In genomic region chrX:79161655-79162054, GRCh38 we compare ENCODE assay signal across 8 cellular contexts. TPM values are rescaled to one million over a fixed set of nuclear protein-coding genes. Genes with fewer than 3 reads are reported as not detected.
DNase-seq lines count a peak whose midpoint lies in the region; ATAC-seq and TF ChIP-seq lines count a peak whose summit lies in the region.

No MANE protein-coding gene starts in this region.

- 92 to 100% methylated on average over 1 to 2 of the region's 2 CpGs for WGBS in endodermal cell (ENCODE audit: insufficient coverage in 1 of 2, insufficient read length in 1 of 2), 2 experiments

- H3K27ac ChIP-seq in KMS-11 (peak overlapping the region; percentile 33), endodermal cell (ENCODE audit: low read depth, low read length) (no peak overlapping the region), GM23338 (ENCODE audit: low read depth) (no peak overlapping the region)

- H3K4me2 ChIP-seq in KMS-11 (peak overlapping the region; percentile 73), GM23338 (no peak overlapping the region)

- H2AFZ ChIP-seq in KMS-11 (ENCODE audit: low read depth) (peak overlapping the region; percentile 59), GM23338 (no peak overlapping the region)

- H3K9ac ChIP-seq in KMS-11 (peak overlapping the region; percentile 22; the same call in 1 of the 2 replicates), endodermal cell (ENCODE audit: extremely low read depth, low read length, poor library complexity, severe bottlenecking) (no peak overlapping the region)

- peak; percentile 47 for DNase-seq in activated naive CD8-positive, alpha-beta T cell treated with anti-CD3 and anti-CD28 coated beads for 36 hours
- DNase-seq in endodermal cell, result no peak
- no peak for DNase-seq in GM23338 (ENCODE audit: low spot score)
- no peak for DNase-seq in NCI-H345 (lab: John Stamatoyannopoulos, UW)
- DNase-seq in NCI-H2029 treated with DMSO at 0.1 percent for 48 hours (lab: John Stamatoyannopoulos, UW), result no peak

- H3K27me3 ChIP-seq in KMS-11 (ENCODE audit: insufficient read depth, low read depth) (no peaks in the 10 kb centered on the region), endodermal cell (ENCODE audit: control insufficient read depth, insufficient read depth, low read length, poor library complexity, severe bottlenecking) (no peaks in the 10 kb centered on the region), GM23338 (ENCODE audit: insufficient read depth) (no peaks in the 10 kb centered on the region)

- peak overlapping the region; percentile 98 for H3K27ac Mint-ChIP-seq in activated naive CD8-positive, alpha-beta T cell treated with anti-CD3 and anti-CD28 coated beads for 36 hours
- H3K27ac Mint-ChIP-seq in endodermal cell (no peak overlapping the region), GM23338 (no peak overlapping the region)

- peak overlapping the region; percentile 89 for H3K4me3 Mint-ChIP-seq in activated naive CD8-positive, alpha-beta T cell treated with anti-CD3 and anti-CD28 coated beads for 36 hours
- no peak overlapping the region for H3K4me3 Mint-ChIP-seq in endodermal cell
- no peak overlapping the region for H3K4me3 Mint-ChIP-seq in GM23338

- no peaks in the 10 kb centered on the region for H3K79me2 ChIP-seq in KMS-11 (ENCODE audit: insufficient read depth, low read depth)
- no peaks in the 10 kb centered on the region for H3K79me2 ChIP-seq in GM23338 (replicated peaks; ENCODE audit: insufficient read depth)

- H3K9me3 Mint-ChIP-seq in activated naive CD8-positive, alpha-beta T cell treated with anti-CD3 and anti-CD28 coated beads for 36 hours, result no peaks in the 10 kb centered on the region
- H3K9me3 Mint-ChIP-seq in endodermal cell, result peaks cover 19% of the 10 kb centered on the region
- no peaks in the 10 kb centered on the region for H3K9me3 Mint-ChIP-seq in GM23338

- peaks cover 46% of the 10 kb centered on the region for H3K36me3 Mint-ChIP-seq in activated naive CD8-positive, alpha-beta T cell treated with anti-CD3 and anti-CD28 coated beads for 36 hours
- no peaks in the 10 kb centered on the region for H3K36me3 Mint-ChIP-seq in endodermal cell (ENCODE audit: low read depth)
- H3K36me3 Mint-ChIP-seq in GM23338 (ENCODE audit: low read depth), result no peaks in the 10 kb centered on the region

- no peaks in the 10 kb centered on the region for H4K20me1 ChIP-seq in KMS-11 (ENCODE audit: insufficient read depth)
- no peaks in the 10 kb centered on the region for H4K20me1 ChIP-seq in GM23338 (replicated peaks; ENCODE audit: insufficient read depth)

- peaks cover 52% of the 10 kb centered on the region for H3K4me1 Mint-ChIP-seq in activated naive CD8-positive, alpha-beta T cell treated with anti-CD3 and anti-CD28 coated beads for 36 hours
- H3K4me1 Mint-ChIP-seq in endodermal cell, result no peaks in the 10 kb centered on the region
- H3K4me1 Mint-ChIP-seq in GM23338, result no peaks in the 10 kb centered on the region

- ATAC-seq in GM18502 (IDR thresholded peaks at IDR 0.05; ENCODE audit: poor library complexity, unreplicated experiment) (peak; percentile 95), GM21447 (IDR thresholded peaks at IDR 0.05; ENCODE audit: unreplicated experiment) (peak; percentile 80), GM23338 (no peak)

- H3K4me3 ChIP-seq in KMS-11 (IDR thresholded peaks at IDR 0.05; ENCODE audit: insufficient read depth, low read depth, low read length) (no peak overlapping the region), endodermal cell (ENCODE audit: low read length) (no peak overlapping the region), GM23338 (no peak overlapping the region)

- TF ChIP-seq CTCF in KMS-11 (conservative IDR thresholded peaks at IDR 0.05; ENCODE audit: low read depth, low read length) (no peak), endodermal cell (conservative IDR thresholded peaks at IDR 0.05) (no peak), GM23338 (conservative IDR thresholded peaks at IDR 0.05; ENCODE audit: low read depth in 2 of 2) (no peak)

- no peaks in the 10 kb centered on the region for H3K9me3 ChIP-seq in endodermal cell (ENCODE audit: control insufficient read depth, low read length)

- H3K4me1 ChIP-seq in KMS-11 (ENCODE audit: low read depth, poor library complexity, severe bottlenecking) (peaks cover 22% of the 10 kb centered on the region), endodermal cell (ENCODE audit: control insufficient read depth, insufficient read depth, low read length) (no peaks in the 10 kb centered on the region), GM23338 (ENCODE audit: insufficient read depth) (no peaks in the 10 kb centered on the region)

- no peaks in the 10 kb centered on the region for H3K9me2 ChIP-seq in GM23338 (ENCODE audit: insufficient read depth)

- H3F3A ChIP-seq in GM23338 (replicated peaks; ENCODE audit: low read depth), result no peaks in the 10 kb centered on the region

- H3K36me3 ChIP-seq in KMS-11 (ENCODE audit: insufficient read depth) (no peaks in the 10 kb centered on the region), endodermal cell (ENCODE audit: control insufficient read depth, insufficient read depth, low read length) (no peaks in the 10 kb centered on the region), GM23338 (ENCODE audit: insufficient read depth) (no peaks in the 10 kb centered on the region)

- no peaks in the 10 kb centered on the region for H3K27me3 Mint-ChIP-seq in activated naive CD8-positive, alpha-beta T cell treated with anti-CD3 and anti-CD28 coated beads for 36 hours
- H3K27me3 Mint-ChIP-seq in endodermal cell (ENCODE audit: insufficient read depth), result no peaks in the 10 kb centered on the region
- no peaks in the 10 kb centered on the region for H3K27me3 Mint-ChIP-seq in GM23338 (ENCODE audit: insufficient read depth, low read depth, poor library complexity)

TF ChIP-seq in GM23338, 12 proteins besides CTCF, POLR2A, EP300 and RAD21:
- TF ChIP-seq POLR2AphosphoS5 (IDR thresholded peaks at IDR 0.05; ENCODE audit: low read depth), result no peak
- no peak for TF ChIP-seq CREB1 (CRISPR knock-in tag; IDR thresholded peaks at IDR 0.05; ENCODE audit: low read depth)
- no peak for TF ChIP-seq JUNB (IDR thresholded peaks at IDR 0.05; ENCODE audit: unreplicated experiment)
TF ChIP-seq in GM23338: peak in this region for 0.

RNA-seq across cellular contexts. Expression of gene GPR174, which starts 17.2 kb away (rescaled TPM):
- 10 to 100 TPM; 22.6 to 25.1 TPM for total RNA-seq in activated naive CD8-positive, alpha-beta T cell treated with anti-CD3 and anti-CD28 coated beads for 36 hours
- total RNA-seq in endodermal cell, result not detected
- not detected for polyA plus RNA-seq in endodermal cell (2013, experiment 1 of 2)
- not detected for polyA plus RNA-seq in endodermal cell (2013, experiment 2 of 2)
- total RNA-seq in GM23338 (2014; rRNA removed; shearing (Covaris generic)), result not detected in 2 replicates
- not detected in 2 replicates for polyA plus RNA-seq in GM23338 (2016; fragmentation: Nextera tagmentation; extraction: Ambion mirVana)

Comparison
In these comparisons a context has a peak if more than half of its experiments do, and no peak if none do; other contexts are left out.
1. RNA of gene GPR174, which starts 17.2 kb away (total RNA-seq): 22.6 to 25.1 TPM in activated naive CD8-positive, alpha-beta T cell treated with anti-CD3 and anti-CD28 coated beads for 36 hours; not detected in endodermal cell and not detected in GM23338; every median in the first group is over 10 times any median in the second.